Comparison of ENCODE assay signal across 8 cellular contexts in the genomic region with DNA sequence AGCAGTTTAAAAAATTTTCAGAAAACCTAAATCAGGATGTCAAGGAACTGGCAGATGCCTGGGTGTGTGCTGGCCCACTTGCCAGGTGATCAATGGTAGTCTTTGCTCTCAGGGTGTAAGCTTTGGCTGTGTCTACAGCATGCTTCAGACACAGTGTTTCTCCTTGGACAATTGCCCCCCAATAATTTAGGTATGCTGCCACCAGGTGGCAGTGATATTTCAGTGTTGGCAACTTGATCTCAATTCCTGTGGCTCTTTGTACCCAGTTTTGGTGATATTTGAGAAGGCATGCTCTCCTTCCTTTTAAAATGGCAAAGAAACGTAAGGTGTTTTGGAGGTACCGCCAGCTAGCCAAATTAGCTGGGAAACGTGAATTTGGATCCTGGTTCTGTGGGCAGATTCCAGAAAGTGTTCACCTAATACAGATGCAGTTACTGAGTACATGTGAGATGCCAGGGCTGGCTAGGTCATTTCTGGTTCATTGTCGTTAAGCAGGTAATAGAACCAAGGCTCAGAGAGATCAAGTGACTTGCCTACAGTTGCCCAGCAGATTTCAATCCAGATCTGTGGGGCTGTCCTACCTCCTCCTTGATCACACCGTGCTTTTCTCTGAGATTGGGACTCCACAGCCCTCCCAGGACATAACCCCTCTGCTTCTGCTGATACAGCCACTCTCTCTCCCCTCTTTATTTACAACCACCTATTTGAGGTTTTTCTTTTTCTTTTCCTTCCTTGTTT.
DNase-seq lines count a peak whose midpoint lies in the region; ATAC-seq, FAIRE-seq and TF ChIP-seq lines count a peak whose summit lies in the region.

No MANE protein-coding gene starts in this region.

- DNase-seq in AG04450 (ENCODE audit: low read depth, low spot score) (no peak), GM12891 (ENCODE audit: insufficient read length, low spot score) (no peak), NCI-H345 treated with DMSO at 0.1 percent for 48 hours (lab: John Stamatoyannopoulos, UW; ENCODE audit: unreplicated experiment) (peak; percentile 36), esophagus muscularis mucosa (ENCODE audit: extremely low spot score) (no peak), pons (ENCODE audit: low spot score) (peak; percentile 76), KG1 (lab: John Stamatoyannopoulos, UW) (no peak)
- peak; percentile 73 for DNase-seq in activated CD8-positive, alpha-beta memory T cell treated with anti-CD3 and anti-CD28 coated beads, Interleukin-2, amount 10 ng/mL, durations not matched to agents 7 days and 5 days

- FAIRE-seq in GM12891 (lab: Jason Lieb, UNC): peak; percentile 72

- POLR2A ChIA-PET in AG04450 (lab: Yijun Ruan, JAX): no interaction called here

- H3K4me1 ChIP-seq in esophagus muscularis mucosa: peaks cover 10 to 26% (median 22%) of the 10 kb centered on the region in 4 donors

- no peaks in the 10 kb centered on the region for H3K27me3 Mint-ChIP-seq in activated CD8-positive, alpha-beta memory T cell treated with anti-CD3 and anti-CD28 coated beads, Interleukin-2, amount 10 ng/mL, durations not matched to agents 7 days and 5 days

- CTCF ChIA-PET in AG04450 (lab: Charles Lee): interaction anchor here (0.6 to 3.9 kb wide), 11 partner anchors 73 to 482 kb away, joined by 3 to 20 read pairs (median 5); no protein-coding TSS in a partner anchor
- CTCF ChIA-PET in activated CD8-positive, alpha-beta memory T cell treated with anti-CD3 and anti-CD28 coated beads, Interleukin-2, amount 10 ng/mL, durations not matched to agents 7 days and 5 days (lab: Charles Lee): interaction anchor here (0.7 to 2.5 kb wide), 16 partner anchors 8 to 251 kb away, joined by 3 to 14 read pairs (median 6); no protein-coding TSS in a partner anchor

- peaks cover 8% of the 10 kb centered on the region for H3K36me3 Mint-ChIP-seq in activated CD8-positive, alpha-beta memory T cell treated with anti-CD3 and anti-CD28 coated beads, Interleukin-2, amount 10 ng/mL, durations not matched to agents 7 days and 5 days

- peak overlapping the region; percentile 17 for H3K27ac Mint-ChIP-seq in activated CD8-positive, alpha-beta memory T cell treated with anti-CD3 and anti-CD28 coated beads, Interleukin-2, amount 10 ng/mL, durations not matched to agents 7 days and 5 days

- no peak for TF ChIP-seq POLR2A in GM12891 (IDR thresholded peaks at IDR 0.05; ENCODE audit: low read depth, low read length)
- no peak for TF ChIP-seq POLR2A in esophagus muscularis mucosa (IDR thresholded peaks at IDR 0.05; ENCODE audit: low read depth)

- H3K36me3 ChIP-seq in esophagus muscularis mucosa: peaks cover 0 to 20% (median 9%) of the 10 kb centered on the region in 4 donors

- no peak overlapping the region for H3K4me3 ChIP-seq in AG04450 (ENCODE audit: low read depth, low read length)
- no peak overlapping the region for H3K4me3 ChIP-seq in esophagus muscularis mucosa

- no peaks in the 10 kb centered on the region for H3K9me3 Mint-ChIP-seq in activated CD8-positive, alpha-beta memory T cell treated with anti-CD3 and anti-CD28 coated beads, Interleukin-2, amount 10 ng/mL, durations not matched to agents 7 days and 5 days (ENCODE audit: low read depth)

- H3K27ac ChIP-seq in AG04450 (ENCODE audit: low read depth, low read length) (no peak overlapping the region), esophagus muscularis mucosa (replicated peaks in 1 of 4) (no peak overlapping the region)

- WGBS in esophagus muscularis mucosa: 69% methylated on average over 5 of the region's 5 CpGs

- H3K4me1 Mint-ChIP-seq in activated CD8-positive, alpha-beta memory T cell treated with anti-CD3 and anti-CD28 coated beads, Interleukin-2, amount 10 ng/mL, durations not matched to agents 7 days and 5 days: peaks cover 29% of the 10 kb centered on the region

- peak; percentile 64 for TF ChIP-seq CTCF in AG04450 (IDR thresholded peaks at IDR 0.05; ENCODE audit: low read depth, low read length)
- TF ChIP-seq CTCF in esophagus muscularis mucosa (IDR thresholded peaks at IDR 0.05): peak; percentile 49 to 63 (median 62)

- H3K4me3 Mint-ChIP-seq in activated CD8-positive, alpha-beta memory T cell treated with anti-CD3 and anti-CD28 coated beads, Interleukin-2, amount 10 ng/mL, durations not matched to agents 7 days and 5 days: no peak overlapping the region

- intact Hi-C loops in esophagus muscularis mucosa (cut with DNase I): loop anchor here (5.0 to 10.0 kb wide), 2 partner anchors 99 to 219 kb away; no protein-coding TSS in a partner anchor

- TF ChIP-seq EP300 in esophagus muscularis mucosa (IDR thresholded peaks at IDR 0.05): no peak

- H3K27me3 ChIP-seq in AG04450 (ENCODE audit: control insufficient read depth, insufficient read depth, low read length): no peaks in the 10 kb centered on the region
- H3K27me3 ChIP-seq in esophagus muscularis mucosa: no peaks in the 10 kb centered on the region

- H3K9me3 ChIP-seq in AG04450 (ENCODE audit: control insufficient read depth, insufficient read depth, low read length) (no peaks in the 10 kb centered on the region; the same call in 1 of the 2 replicates), esophagus muscularis mucosa (no peaks in the 10 kb centered on the region)

- peak; percentile 52 for ATAC-seq in activated CD8-positive, alpha-beta memory T cell treated with anti-CD3 and anti-CD28 coated beads, Interleukin-2, amount 10 ng/mL, durations not matched to agents 7 days and 5 days
- ATAC-seq in HG02973 (IDR thresholded peaks at IDR 0.05; ENCODE audit: unreplicated experiment): no peak

TF ChIP-seq in GM12891, 5 proteins besides CTCF, POLR2A, EP300 and RAD21:
- no peak for TF ChIP-seq SPI1 (IDR thresholded peaks at IDR 0.05; ENCODE audit: low read depth, low read length)
- no peak for TF ChIP-seq POLR2AphosphoS5 (IDR thresholded peaks at IDR 0.05; ENCODE audit: low read depth, low read length)
- no peak for TF ChIP-seq PAX5 (IDR thresholded peaks at IDR 0.05; ENCODE audit: insufficient read depth, low read length, severe bottlenecking)
- TF ChIP-seq TAF1 (IDR thresholded peaks at IDR 0.05; ENCODE audit: low read depth, low read length): no peak
- TF ChIP-seq POU2F2 (IDR thresholded peaks at IDR 0.05; ENCODE audit: low read depth, low read length): no peak

Comparison
In these comparisons a context has a peak if more than half of its experiments do, and no peak if none do; other contexts are left out.
1. DNase-seq: peak in NCI-H345 treated with DMSO at 0.1 percent for 48 hours (single experiment), activated CD8-positive, alpha-beta memory T cell treated with anti-CD3 and anti-CD28 coated beads, Interleukin-2, amount 10 ng/mL, durations not matched to agents 7 days and 5 days (single experiment) and pons (single experiment); none in AG04450 (single experiment), GM12891 (single experiment), esophagus muscularis mucosa (single experiment) and KG1 (single experiment).